ENCODE assay signal across 36 cellular contexts in the genomic region with DNA sequence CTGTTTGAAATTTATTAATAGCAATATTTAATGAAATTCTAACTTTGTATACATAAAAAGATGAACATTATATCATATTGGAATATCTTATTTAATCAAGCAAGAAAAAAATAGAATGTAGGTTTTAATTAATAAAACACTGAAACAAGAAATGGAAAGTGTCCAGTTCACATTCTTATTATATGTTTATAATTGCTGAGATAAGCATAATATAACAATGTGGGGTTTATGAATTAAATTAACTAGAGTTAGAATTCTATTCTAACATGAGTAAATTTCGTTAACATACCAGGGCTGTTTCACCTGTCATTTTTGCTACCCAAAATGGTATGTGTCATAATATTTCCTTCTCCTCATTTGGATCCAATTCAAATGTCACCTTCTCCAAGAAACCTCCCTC. TPM values are rescaled to one million over a fixed set of nuclear protein-coding genes. Genes with fewer than 3 reads are reported as not detected.
"Had no signal": no experiment of that assay in that cellular context is flagged by ENCODE, and none has a peak within 500 bp of the region (broad histone marks: within the 10 kb centered on the region; RNA-seq: fewer than 3 reads in every experiment).

No MANE protein-coding gene starts in this region.

- H3K4me3 ChIP-seq: adrenal gland, body of pancreas, breast epithelium had no signal

- FAIRE-seq: astrocyte, TTC549 had no signal

- H3K4me1 ChIP-seq: adrenal gland, body of pancreas, breast epithelium had no signal

- ATAC-seq: activated CD8-positive, alpha-beta T cell treated with anti-CD3 and anti-CD28 coated beads for 36 hours; activated naive CD4-positive, alpha-beta T cell treated with anti-CD3 and anti-CD28 coated beads, Interleukin-2, amount 50 U/mL, for 72 hours; activated T-cell treated with anti-CD3 and anti-CD28 coated beads, Interleukin-2, amount 50 U/mL, for 4 hours; activated T-cell treated with anti-CD3 and anti-CD28 coated beads, Interleukin-2, amount 50 U/mL, for 72 hours; activated T-helper 17 cell treated with anti-CD3 and anti-CD28 coated beads, Interleukin-2, amount 50 U/mL, for 72 hours; body of pancreas had no signal

- H3K27ac ChIP-seq: adrenal gland, body of pancreas, brain microvascular endothelial cell, breast epithelium, VCaP had no signal

- DNase-seq: activated B cell treated with CpG ODN at 0.5 μM for 24 hours; activated CD4-positive, alpha-beta memory T cell treated with anti-CD3 and anti-CD28 coated beads for 36 hours; activated CD4-positive, alpha-beta T cell treated with anti-CD3 and anti-CD28 coated beads for 4 hours; activated CD4-positive, alpha-beta T cell treated with anti-CD3 and anti-CD28 coated beads, Interleukin-2, amount 10 ng/mL, durations not matched to agents 24 days and 14 days; activated CD4-positive, alpha-beta T cell treated with anti-CD3 and anti-CD28 coated beads, Interleukin-2, amount 50 U/mL, for 1 hour; activated CD4-positive, alpha-beta T cell treated with anti-CD3 and anti-CD28 coated beads, Interleukin-2, amount 50 U/mL, for 4 hours; activated CD4-positive, CD25-positive, alpha-beta regulatory T cell treated with anti-CD3 and anti-CD28 coated beads, Interleukin-2, amount 50 U/mL, for 72 hours; activated CD8-positive, alpha-beta memory T cell treated with anti-CD3 and anti-CD28 coated beads, Interleukin-2, amount 50 U/mL, for 4 hours; activated CD8-positive, alpha-beta T cell treated with anti-CD3 and anti-CD28 coated beads for 36 hours; activated effector memory CD4-positive, alpha-beta T cell treated with anti-CD3 and anti-CD28 coated beads, Interleukin-2, amount 50 U/mL, for 16 hours; activated gamma-delta T cell treated with Interleukin-2 at 50 U/mL for 16 hours; activated naive CD4-positive, alpha-beta T cell; activated naive CD4-positive, alpha-beta T cell treated with anti-CD3 and anti-CD28 coated beads for 36 hours; activated naive CD4-positive, alpha-beta T cell treated with anti-CD3 and anti-CD28 coated beads, Interleukin-2, amount 50 U/mL, for 16 hours; activated naive CD8-positive, alpha-beta T cell treated with anti-CD3 and anti-CD28 coated beads for 36 hours; activated T-cell treated with anti-CD3 and anti-CD28 coated beads for 4 hours; activated T-cell treated with anti-CD3 and anti-CD28 coated beads, Interleukin-2, amount 50 U/mL, for 1 hour; activated T-cell treated with anti-CD3 and anti-CD28 coated beads, Interleukin-2, amount 50 U/mL, for 4 hours; activated T-cell treated with anti-CD3 and anti-CD28 coated beads, Interleukin-2, amount 50 U/mL, for 72 hours; adrenal gland; amniotic stem cell; aorta; body of pancreas; brain microvascular endothelial cell; central memory CD4-positive, alpha-beta T cell; T-helper 2 cell; T-helper 9 cell had no signal

- H3K36me3 ChIP-seq: adrenal gland, brain microvascular endothelial cell had no signal

- H3K27me3 ChIP-seq: adrenal gland, body of pancreas, brain microvascular endothelial cell, breast epithelium had no signal

- H3K9me3 ChIP-seq: adrenal gland, body of pancreas, breast epithelium had no signal

RNA-seq across cellular contexts. Expression of gene CDH9, which starts 12.3 kb away (rescaled TPM):
- total RNA-seq: activated B cell treated with CpG ODN at 0.5 μM for 24 hours; activated CD4-positive, alpha-beta memory T cell treated with anti-CD3 and anti-CD28 coated beads for 36 hours; activated CD4-positive, alpha-beta T cell treated with anti-CD3 and anti-CD28 coated beads, Interleukin-2, amount 10 ng/mL, durations not matched to agents 24 days and 14 days; activated CD8-positive, alpha-beta memory T cell treated with anti-CD3 and anti-CD28 coated beads for 36 hours; activated CD8-positive, alpha-beta T cell treated with anti-CD3 and anti-CD28 coated beads for 36 hours; activated naive CD4-positive, alpha-beta T cell treated with anti-CD3 and anti-CD28 coated beads for 36 hours; activated naive CD4-positive, alpha-beta T cell treated with anti-CD3 and anti-CD28 coated beads, Interleukin-2, amount 50 U/mL, for 72 hours; activated naive CD8-positive, alpha-beta T cell treated with anti-CD3 and anti-CD28 coated beads for 36 hours; activated T-cell treated with anti-CD3 and anti-CD28 coated beads, Interleukin-2, amount 50 U/mL, for 4 hours; activated T-cell treated with anti-CD3 and anti-CD28 coated beads, Interleukin-2, amount 50 U/mL, for 72 hours; activated T-helper 1 cell treated with anti-CD3 and anti-CD28 coated beads, Interleukin-12 subunit alpha, Interleukin-12 subunit beta, Interleukin-2, Interleukin-4 antibody, amounts not matched to agents 30 ng/mL and 10 ng/mL and 1 ng/mL, durations not matched to agents 14 hours and 24 hours and 36 hours; activated T-helper 17 cell treated with anti-CD3 and anti-CD28 coated beads, Interleukin-2, amount 50 U/mL, for 72 hours; aorta; astrocyte; body of pancreas; breast epithelium; cardiac septum had no signal
- polyA plus RNA-seq: aorta had no signal
